In genomic region chr5:174284873-174285272, GRCh38 we compare ENCODE assay signal across 22 cellular contexts.
"Had no signal": no experiment of that assay in that cellular context is flagged by ENCODE, and none has a peak within 500 bp of the region (broad histone marks: within the 10 kb centered on the region; RNA-seq: fewer than 3 reads in every experiment).

No MANE protein-coding gene starts in this region.

- H3K27ac ChIP-seq: body of pancreas, dorsolateral prefrontal cortex, epithelial cell of prostate, hepatocyte, prostate gland, right atrium auricular region, thyroid gland, WERI-Rb-1 had no signal

- H3K36me3 Mint-ChIP-seq: activated naive CD8-positive, alpha-beta T cell treated with anti-CD3 and anti-CD28 coated beads, Interleukin-2, amount 10 ng/mL, durations not matched to agents 7 days and 5 days; naive B cell had no signal

- H3K4me2 ChIP-seq: hepatocyte had no signal

- FAIRE-seq: colon had no signal

- ATAC-seq: body of pancreas, mucosa of descending colon had no signal

- H3K4me1 ChIP-seq: body of pancreas, prostate gland, right atrium auricular region, thyroid gland had no signal

- H3K4me3 ChIP-seq: body of pancreas, dorsolateral prefrontal cortex, hepatocyte, mucosa of descending colon, prostate gland, right atrium auricular region, thyroid gland had no signal

- H3K4me1 Mint-ChIP-seq: activated naive CD8-positive, alpha-beta T cell treated with anti-CD3 and anti-CD28 coated beads, Interleukin-2, amount 10 ng/mL, durations not matched to agents 7 days and 5 days; endodermal cell; naive B cell had no signal

- H3K27ac Mint-ChIP-seq: activated naive CD8-positive, alpha-beta T cell treated with anti-CD3 and anti-CD28 coated beads, Interleukin-2, amount 10 ng/mL, durations not matched to agents 7 days and 5 days; activated T-helper 2 cell treated with anti-CD3 and anti-CD28 coated beads, Interferon-gamma antibody, Interleukin-2, Interleukin-4, amounts not matched to agents 10 μg/mL and 5 μg/mL and 100 μg/mL, durations not matched to agents 14 hours and 24 hours and 36 hours; endodermal cell; naive B cell had no signal

- H3K36me3 ChIP-seq: prostate gland, right atrium auricular region, thyroid gland, WERI-Rb-1 had no signal

- DNase-seq: activated CD4-positive, alpha-beta T cell treated with anti-CD3 and anti-CD28 coated beads, Interleukin-2, amount 50 U/mL, for 48 hours; activated naive CD4-positive, alpha-beta T cell treated with Interleukin-2 at 50 U/mL for 16 hours; activated naive CD8-positive, alpha-beta T cell treated with anti-CD3 and anti-CD28 coated beads, Interleukin-2, amount 10 ng/mL, durations not matched to agents 7 days and 5 days; activated T-cell treated with anti-CD3 and anti-CD28 coated beads, Interleukin-2, amount 50 U/mL, for 1 hour; body of pancreas; central memory CD4-positive, alpha-beta T cell; dorsolateral prefrontal cortex; endodermal cell; foreskin fibroblast; mesenchymal stem cell; mucosa of descending colon; naive B cell; stimulated activated CD4-positive, alpha-beta T cell treated with anti-CD3 and anti-CD28 coated beads, Interleukin-2, amount 100 ng/mL, for 24 hours; stimulated activated naive CD4-positive, alpha-beta T cell treated with Interleukin-2 at 50 U/mL for 16 hours; thyroid gland; WERI-Rb-1 had no signal

- H3K79me2 ChIP-seq: hepatocyte had no signal

- H3K4me3 Mint-ChIP-seq: activated naive CD8-positive, alpha-beta T cell treated with anti-CD3 and anti-CD28 coated beads, Interleukin-2, amount 10 ng/mL, durations not matched to agents 7 days and 5 days; endodermal cell; naive B cell had no signal

- H3K27me3 ChIP-seq: body of pancreas, dorsolateral prefrontal cortex, hepatocyte, right atrium auricular region, thyroid gland had no signal

- H3K27me3 Mint-ChIP-seq: activated naive CD8-positive, alpha-beta T cell treated with anti-CD3 and anti-CD28 coated beads, Interleukin-2, amount 10 ng/mL, durations not matched to agents 7 days and 5 days had no signal

- H3K9me3 Mint-ChIP-seq: activated T-helper 2 cell treated with anti-CD3 and anti-CD28 coated beads, Interferon-gamma antibody, Interleukin-2, Interleukin-4, amounts not matched to agents 10 μg/mL and 5 μg/mL and 100 μg/mL, durations not matched to agents 14 hours and 24 hours and 36 hours; endodermal cell had no signal

- H2AFZ ChIP-seq: hepatocyte had no signal

- H3K9me3 ChIP-seq: body of pancreas, prostate gland, thyroid gland had no signal
